Comparison of ENCODE assay signal across 16 cellular contexts in genomic region chr2:10691521-10691920, GRCh38. TPM values are rescaled to one million over a fixed set of nuclear protein-coding genes. Genes with fewer than 3 reads are reported as not detected.
DNase-seq lines count a peak whose midpoint lies in the region; ATAC-seq, FAIRE-seq and TF ChIP-seq lines count a peak whose summit lies in the region.
"Had no signal": no experiment of that assay in that cellular context is flagged by ENCODE, and none has a peak within 500 bp of the region (broad histone marks: within the 10 kb centered on the region; RNA-seq: fewer than 3 reads in every experiment).

No MANE protein-coding gene starts in this region.

- H3K36me3 ChIP-seq in GM23338 (ENCODE audit: insufficient read depth) (no peaks in the 10 kb centered on the region), K562 (ENCODE audit: control insufficient read depth, insufficient read depth, low read length) (peaks cover 15% of the 10 kb centered on the region), PC-3 (ENCODE audit: low read depth, low read length) (no peaks in the 10 kb centered on the region)
- H3K36me3 ChIP-seq: HAP-1 had no signal

- no peak for FAIRE-seq in K562 (lab: Jason Lieb, UNC)

- no peaks in the 10 kb centered on the region for H3K9me3 ChIP-seq in K562 (replicated peaks; ENCODE audit: control insufficient read depth, insufficient read depth, low read depth, low read length)
- no peaks in the 10 kb centered on the region for H3K9me3 ChIP-seq in PC-3 (ENCODE audit: low read length)
- H3K9me3 ChIP-seq: BLaER1, HAP-1 had no signal

- H3K4me1 Mint-ChIP-seq in activated naive CD4-positive, alpha-beta T cell treated with anti-CD3 and anti-CD28 coated beads, Interleukin-2, amount 50 U/mL, for 24 hours, result peaks cover 7% of the 10 kb centered on the region
- peaks cover 10% of the 10 kb centered on the region for H3K4me1 Mint-ChIP-seq in activated naive CD4-positive, alpha-beta T cell treated with anti-CD3 and anti-CD28 coated beads, Interleukin-2, amount 10 ng/mL, durations not matched to agents 7 days and 5 days
- H3K4me1 Mint-ChIP-seq in GM23338, result peaks cover 3% of the 10 kb centered on the region; the same call in 2 of the 3 replicates
- peaks cover 3% of the 10 kb centered on the region for H3K4me1 Mint-ChIP-seq in progenitor cell of endocrine pancreas (ENCODE audit: low read depth)

- H3K4me1 ChIP-seq in GM23338 (ENCODE audit: insufficient read depth) (peaks cover 11% of the 10 kb centered on the region), K562 (replicated peaks in 1 of 2; ENCODE audit: control insufficient read depth in 2 of 2, insufficient read depth in 2 of 2, low read length in 2 of 2) (peaks cover 15 to 23% of the 10 kb centered on the region in 2 experiments; a peak in 4 of 5 replicates), PC-3 (ENCODE audit: insufficient read depth, low read length) (peaks cover 15% of the 10 kb centered on the region)
- H3K4me1 ChIP-seq: HAP-1 had no signal

- peak overlapping the region; percentile 8 for H3K27ac Mint-ChIP-seq in activated naive CD4-positive, alpha-beta T cell treated with anti-CD3 and anti-CD28 coated beads, Interleukin-2, amount 50 U/mL, for 24 hours
- no peak overlapping the region for H3K27ac Mint-ChIP-seq in activated naive CD4-positive, alpha-beta T cell treated with anti-CD3 and anti-CD28 coated beads, Interleukin-2, amount 10 ng/mL, durations not matched to agents 7 days and 5 days
- H3K27ac Mint-ChIP-seq in GM23338 (no peak overlapping the region), progenitor cell of endocrine pancreas (peak overlapping the region; percentile 16)

- POLR2A ChIA-PET in K562 (lab: Yijun Ruan, JAX), result no interaction called here
- POLR2A ChIA-PET in PC-3 (lab: Charles Lee; ENCODE audit: unreplicated experiment), result no interaction called here

- BruUV-seq in K562 (replicated peaks; lab: Mats Ljungman, UMichigan), result no TSS peak
- no TSS peak for BruUV-seq in PC-3 (replicated peaks; lab: Mats Ljungman, UMichigan)

- no peaks in the 10 kb centered on the region for H3K9me3 Mint-ChIP-seq in activated naive CD4-positive, alpha-beta T cell treated with anti-CD3 and anti-CD28 coated beads, Interleukin-2, amount 50 U/mL, for 24 hours
- no peaks in the 10 kb centered on the region for H3K9me3 Mint-ChIP-seq in activated naive CD4-positive, alpha-beta T cell treated with anti-CD3 and anti-CD28 coated beads, Interleukin-2, amount 10 ng/mL, durations not matched to agents 7 days and 5 days
- H3K9me3 Mint-ChIP-seq in GM23338 (no peaks in the 10 kb centered on the region; the same call in 1 of the 3 replicates), progenitor cell of endocrine pancreas (ENCODE audit: low read depth) (no peaks in the 10 kb centered on the region)

- no peak for TF ChIP-seq EP300 in K562 (IDR thresholded peaks at IDR 0.05; ENCODE audit: low read length)

- CTCF ChIA-PET in activated naive CD4-positive, alpha-beta T cell treated with anti-CD3 and anti-CD28 coated beads, Interleukin-2, amount 10 ng/mL, durations not matched to agents 7 days and 5 days (lab: Charles Lee), result no interaction called here
- CTCF ChIA-PET in K562 (lab: Yijun Ruan, JAX; ENCODE audit: low intra/inter-chr PET ratio), result no interaction called here
- CTCF ChIA-PET in PC-3 (lab: Charles Lee), result no interaction called here

- H3K4me2 ChIP-seq in GM23338, result no peak overlapping the region
- H3K4me2 ChIP-seq in K562 (ENCODE audit: insufficient read depth, low read length), result no peak overlapping the region
- H3K4me2 ChIP-seq in PC-3 (ENCODE audit: low read length), result no peak overlapping the region

- no peak for TF ChIP-seq POLR2A in K562 (conservative IDR thresholded peaks at IDR 0.05)
- TF ChIP-seq POLR2A in GM18505 (IDR thresholded peaks at IDR 0.05; ENCODE audit: borderline replicate concordance, extremely low read depth, insufficient read depth, insufficient read length), result no peak

- H4K20me1 ChIP-seq in GM23338 (replicated peaks; ENCODE audit: insufficient read depth), result peaks cover 20% of the 10 kb centered on the region; the same call in 1 of the 2 replicates
- H4K20me1 ChIP-seq in K562 (replicated peaks; ENCODE audit: control insufficient read depth, insufficient read depth, low read length), result peaks cover 1% of the 10 kb centered on the region
- H4K20me1 ChIP-seq in PC-3 (ENCODE audit: low read length), result peaks cover 27% of the 10 kb centered on the region

- H3K4me3 ChIP-seq in GM23338, result no peak overlapping the region
- H3K4me3 ChIP-seq in K562, result no peak overlapping the region
- H3K4me3 ChIP-seq in PC-3 (ENCODE audit: low read length), result no peak overlapping the region
- H3K4me3 ChIP-seq: BLaER1, HAP-1 had no signal

- TF ChIP-seq RAD21 in K562 (CRISPR knock-in tag; conservative IDR thresholded peaks at IDR 0.05 in 1 of 2, IDR thresholded peaks at IDR 0.05 in 1 of 2), result no peak

- H3K9me1 ChIP-seq in K562 (ENCODE audit: control insufficient read depth, insufficient read depth, low read length), result no peaks in the 10 kb centered on the region

- H3K9me2 ChIP-seq in GM23338 (ENCODE audit: insufficient read depth) (no peaks in the 10 kb centered on the region), PC-3 (replicated peaks; ENCODE audit: low read length) (no peaks in the 10 kb centered on the region)

- intact Hi-C loops in K562 (cut with micrococcal nuclease) (no loop called here), PC-3 (cut with micrococcal nuclease) (no loop called here)

- H3K79me2 ChIP-seq in GM23338 (replicated peaks; ENCODE audit: insufficient read depth) (peaks cover 33% of the 10 kb centered on the region), K562 (ENCODE audit: control insufficient read depth, insufficient read depth, low read length) (peaks cover 39% of the 10 kb centered on the region), PC-3 (ENCODE audit: low read length) (peaks cover 41% of the 10 kb centered on the region)

- TF ChIP-seq CTCF in GM23338 (conservative IDR thresholded peaks at IDR 0.05; ENCODE audit: low read depth in 2 of 2) (no peak), K562 (IDR thresholded peaks at IDR 0.05 in 2 of 3, conservative IDR thresholded peaks at IDR 0.05 in 1 of 3; ENCODE audit: insufficient read depth in 2 of 3, low read depth in 1 of 3, low read length in 3 of 3) (no peak), progenitor cell of endocrine pancreas (IDR thresholded peaks at IDR 0.05; ENCODE audit: unreplicated experiment) (no peak), PC-3 (conservative IDR thresholded peaks at IDR 0.05; ENCODE audit: low read depth, low read length) (no peak)

- peaks cover 3% of the 10 kb centered on the region for H3K36me3 Mint-ChIP-seq in activated naive CD4-positive, alpha-beta T cell treated with anti-CD3 and anti-CD28 coated beads, Interleukin-2, amount 50 U/mL, for 24 hours
- no peaks in the 10 kb centered on the region for H3K36me3 Mint-ChIP-seq in activated naive CD4-positive, alpha-beta T cell treated with anti-CD3 and anti-CD28 coated beads, Interleukin-2, amount 10 ng/mL, durations not matched to agents 7 days and 5 days
- no peaks in the 10 kb centered on the region for H3K36me3 Mint-ChIP-seq in GM23338 (ENCODE audit: low read depth)
- H3K36me3 Mint-ChIP-seq in progenitor cell of endocrine pancreas (ENCODE audit: insufficient read depth), result no peaks in the 10 kb centered on the region

- H3K27ac ChIP-seq in GM23338 (ENCODE audit: low read depth) (no peak overlapping the region), K562 (ENCODE audit: extremely low read depth, low read depth, low read length) (no peak overlapping the region), PC-3 (ENCODE audit: low read length) (no peak overlapping the region)
- H3K27ac ChIP-seq: BLaER1 had no signal

- no peak overlapping the region for H3K4me3 Mint-ChIP-seq in activated naive CD4-positive, alpha-beta T cell treated with anti-CD3 and anti-CD28 coated beads, Interleukin-2, amount 50 U/mL, for 24 hours
- no peak overlapping the region for H3K4me3 Mint-ChIP-seq in activated naive CD4-positive, alpha-beta T cell treated with anti-CD3 and anti-CD28 coated beads, Interleukin-2, amount 10 ng/mL, durations not matched to agents 7 days and 5 days
- H3K4me3 Mint-ChIP-seq in GM23338 (no peak overlapping the region; the same call in 2 of the 3 replicates), progenitor cell of endocrine pancreas (ENCODE audit: low read depth) (no peak overlapping the region)

- H3K9ac ChIP-seq in K562 (ENCODE audit: insufficient read depth in 1 of 2, low read depth in 2 of 2, low read length in 2 of 2) (no peak overlapping the region), PC-3 (ENCODE audit: low read length) (no peak overlapping the region)
- H3K9ac ChIP-seq: BLaER1 had no signal

- no peak for DNase-seq in activated naive CD4-positive, alpha-beta T cell treated with anti-CD3 and anti-CD28 coated beads, Interleukin-2, amount 10 ng/mL, durations not matched to agents 7 days and 5 days
- no peak for DNase-seq in GM23338 (ENCODE audit: low spot score)
- no peak for DNase-seq in K562 (ENCODE audit: extremely low read depth in 1 of 4, low spot score in 3 of 4)
- no peak for DNase-seq in progenitor cell of endocrine pancreas (ENCODE audit: low spot score, unreplicated experiment)
- no peak for DNase-seq in PC-3
- DNase-seq: DMS 273 treated with DMSO at 0.1 percent for 48 hours, EL, NCI-H1436 treated with DMSO at 0.1 percent for 48 hours, NCI-H2081, NCI-H510A treated with DMSO at 0.1 percent for 48 hours, SIG-M5 had no signal

- H3F3A ChIP-seq in GM23338 (replicated peaks; ENCODE audit: low read depth) (no peaks in the 10 kb centered on the region), PC-3 (ENCODE audit: low read length, unreplicated experiment) (no peaks in the 10 kb centered on the region)

- in situ Hi-C loops in K562 (cut with MboI), result no loop called here

- WGBS in K562 (ENCODE audit: insufficient coverage, low coverage, missing lambda C conversion rate), result 75% methylated on average over 6 of the region's 6 CpGs

- no peaks in the 10 kb centered on the region for H3K27me3 ChIP-seq in GM23338 (ENCODE audit: insufficient read depth)
- no peaks in the 10 kb centered on the region for H3K27me3 ChIP-seq in K562 (ENCODE audit: control insufficient read depth in 2 of 2, insufficient read depth in 2 of 2, low read length in 2 of 2)
- no peaks in the 10 kb centered on the region for H3K27me3 ChIP-seq in PC-3 (ENCODE audit: low read length)
- H3K27me3 ChIP-seq: BLaER1 had no signal

- H2AFZ ChIP-seq in GM23338 (no peak overlapping the region), K562 (ENCODE audit: low read depth, low read length) (no peak overlapping the region), PC-3 (ENCODE audit: low read length) (no peak overlapping the region)

- ATAC-seq in GM23338 (no peak), K562 (no peak), PC-3 (no peak), GM18505 (IDR thresholded peaks at IDR 0.05; ENCODE audit: unreplicated experiment) (no peak)

- no peaks in the 10 kb centered on the region for H3K27me3 Mint-ChIP-seq in activated naive CD4-positive, alpha-beta T cell treated with anti-CD3 and anti-CD28 coated beads, Interleukin-2, amount 50 U/mL, for 24 hours
- peaks cover 8% of the 10 kb centered on the region for H3K27me3 Mint-ChIP-seq in activated naive CD4-positive, alpha-beta T cell treated with anti-CD3 and anti-CD28 coated beads, Interleukin-2, amount 10 ng/mL, durations not matched to agents 7 days and 5 days
- H3K27me3 Mint-ChIP-seq in GM23338 (ENCODE audit: insufficient read depth, low read depth, poor library complexity) (peaks cover 9% of the 10 kb centered on the region), progenitor cell of endocrine pancreas (no peaks in the 10 kb centered on the region)

RNA-seq across cellular contexts. Expression of gene NOL10, which starts 1.7 kb away (rescaled TPM):
- 41.2 and 48.8 TPM in 2 replicates for total RNA-seq in GM23338 (2014; rRNA removed; shearing (Covaris generic))
- polyA plus RNA-seq in GM23338 (2016; fragmentation: Nextera tagmentation; extraction: Ambion mirVana) (19.5 and 30.6 TPM in 2 replicates), K562 (2011; rRNA removed) (39.2 and 51.0 TPM in 2 replicates), K562 (2014; fragmentation: Illumina TruSeq; extraction: Trizol) (53.0 and 59.4 TPM in 2 replicates), K562 (2014; fragmentation: Nextera tagmentation; extraction: Ambion mirVana) (10 to 100 TPM; 32.9 to 45.5 TPM), K562 (2014; rRNA removed) (35.4 and 42.2 TPM in 2 replicates)
- total RNA-seq in K562 (2011; cell fraction: chromatin; rRNA removed; ENCODE audit: low replicate concordance), result 64.7 and 95.6 TPM in 2 replicates
- total RNA-seq in K562 (2011; cell fraction: nucleolus; rRNA removed), result 28.3 and 33.4 TPM in 2 replicates
- total RNA-seq in K562 (2011; cell fraction: nucleoplasm; rRNA removed), result 40.4 and 48.9 TPM in 2 replicates
- total RNA-seq in K562 (2014; rRNA removed) (44.0 and 46.7 TPM in 2 replicates), K562 (2014; rRNA removed; fragmentation: Illumina TruSeq; extraction: Trizol) (63.9 and 68.0 TPM in 2 replicates), K562 (2015; rRNA removed; fragmentation: Illumina TruSeq; extraction: Trizol) (55.6 and 60.0 TPM in 2 replicates), K562 (2021) (44.2 and 47.8 TPM in 2 replicates), progenitor cell of endocrine pancreas (24.3 and 25.3 TPM in 2 replicates), PC-3 (2014; rRNA removed) (32.9 and 51.1 TPM in 2 replicates)
- 12.6 and 22.4 TPM in 2 replicates for polyA plus RNA-seq in K562 (2011; cell fraction: cytosol; rRNA removed)
- 21.2 and 24.0 TPM in 2 replicates for polyA plus RNA-seq in K562 (2011; cell fraction: nucleus; rRNA removed)
- polyA plus RNA-seq in K562 (2012), result 17.8 and 33.3 TPM in 2 replicates
- 77.9 and 78.4 TPM in 2 replicates for polyA minus RNA-seq in K562 (2011; rRNA and poly(A)+ RNA removed)
- 27.9 and 33.6 TPM in 2 replicates for polyA minus RNA-seq in K562 (2011; cell fraction: cytosol; rRNA and poly(A)+ RNA removed)
- polyA minus RNA-seq in K562 (2011; cell fraction: nucleus; rRNA and poly(A)+ RNA removed), result 20.2 and 37.8 TPM in 2 replicates

RNA-seq across cellular contexts. Expression of gene ATP6V1C2, which starts 29.9 kb away (rescaled TPM):
- total RNA-seq in GM23338 (2014; rRNA removed; shearing (Covaris generic)), result 0.14 and 0.35 TPM in 2 replicates
- polyA plus RNA-seq in GM23338 (2016; fragmentation: Nextera tagmentation; extraction: Ambion mirVana) (1.5 and 2.1 TPM in 2 replicates), K562 (2011; rRNA removed) (0.04 and 0.10 TPM in 2 replicates), K562 (2014; fragmentation: Illumina TruSeq; extraction: Trizol) (not detected in 2 replicates), K562 (2014; fragmentation: Nextera tagmentation; extraction: Ambion mirVana) (under 1 TPM; 0.28 to 0.31 TPM), K562 (2014; rRNA removed) (0.01 and 0.13 TPM in 2 replicates)
- 0.16 TPM in 1 of 2 replicates, not detected in the other for total RNA-seq in K562 (2011; cell fraction: chromatin; rRNA removed; ENCODE audit: low replicate concordance)
- total RNA-seq in K562 (2011; cell fraction: nucleolus; rRNA removed), result not detected in 2 replicates
- total RNA-seq in K562 (2011; cell fraction: nucleoplasm; rRNA removed), result not detected in 2 replicates
- total RNA-seq in K562 (2014; rRNA removed) (not detected in 2 replicates), K562 (2014; rRNA removed; fragmentation: Illumina TruSeq; extraction: Trizol) (not detected in 2 replicates), K562 (2015; rRNA removed; fragmentation: Illumina TruSeq; extraction: Trizol) (not detected in 2 replicates), K562 (2021) (0.09 TPM in 1 of 2 replicates, not detected in the other), progenitor cell of endocrine pancreas (0.19 and 0.36 TPM in 2 replicates), PC-3 (2014; rRNA removed) (0.40 TPM in 1 of 2 replicates, not detected in the other)
- polyA plus RNA-seq in K562 (2011; cell fraction: cytosol; rRNA removed), result not detected in 2 replicates
- 0.17 and 0.27 TPM in 2 replicates for polyA plus RNA-seq in K562 (2011; cell fraction: nucleus; rRNA removed)
- polyA plus RNA-seq in K562 (2012), result 1.0 and 1.5 TPM in 2 replicates
- polyA minus RNA-seq in K562 (2011; rRNA and poly(A)+ RNA removed), result not detected in 2 replicates
- 3.1 TPM in 1 of 2 replicates, not detected in the other for polyA minus RNA-seq in K562 (2011; cell fraction: cytosol; rRNA and poly(A)+ RNA removed)
- polyA minus RNA-seq in K562 (2011; cell fraction: nucleus; rRNA and poly(A)+ RNA removed), result 0.40 TPM in 1 of 2 replicates, not detected in the other
- total RNA-seq: HT-29 had no signal

Comparison
In these comparisons a context has a peak if more than half of its experiments do, and no peak if none do; other contexts are left out.
1. H3K27ac Mint-ChIP-seq: peak in activated naive CD4-positive, alpha-beta T cell treated with anti-CD3 and anti-CD28 coated beads, Interleukin-2, amount 50 U/mL, for 24 hours (single experiment) and progenitor cell of endocrine pancreas (single experiment); none in activated naive CD4-positive, alpha-beta T cell treated with anti-CD3 and anti-CD28 coated beads, Interleukin-2, amount 10 ng/mL, durations not matched to agents 7 days and 5 days (single experiment) and GM23338 (single experiment).